11 cellular contexts compared by ENCODE assay signal in genomic region chr9:133360400-133361393, GRCh38. TPM values are rescaled to one million over a fixed set of nuclear protein-coding genes. Genes with fewer than 3 reads are reported as not detected.
DNase-seq lines count a peak whose midpoint lies in the region; ATAC-seq and TF ChIP-seq lines count a peak whose summit lies in the region.
"Had no signal": no experiment of that assay in that cellular context is flagged by ENCODE, and none has a peak within 500 bp of the region (broad histone marks: within the 10 kb centered on the region; RNA-seq: fewer than 3 reads in every experiment).

No MANE protein-coding gene starts in this region.

- no peaks in the 10 kb centered on the region for H3K9me3 Mint-ChIP-seq in activated T-helper 17 cell treated with anti-CD3 and anti-CD28 coated beads, Interleukin-2, amount 50 U/mL, for 72 hours

- H3K4me3 Mint-ChIP-seq in activated T-helper 17 cell treated with anti-CD3 and anti-CD28 coated beads, Interleukin-2, amount 50 U/mL, for 72 hours, result peak overlapping the region; percentile 41

- peak overlapping the region; percentile 55 for H3K27ac Mint-ChIP-seq in activated T-helper 17 cell treated with anti-CD3 and anti-CD28 coated beads, Interleukin-2, amount 50 U/mL, for 72 hours

- in situ Hi-C loops in GM18951 (cut with MboI; ENCODE audit: low sequenced_read_pairs, unreplicated experiment), result no loop called here

- H3K4me1 Mint-ChIP-seq in activated T-helper 17 cell treated with anti-CD3 and anti-CD28 coated beads, Interleukin-2, amount 50 U/mL, for 72 hours, result peaks cover 35% of the 10 kb centered on the region

- H3K27ac ChIP-seq in 22Rv1, result 0 out of 2 replicates have a peak overlapping the region, but pooled peaks have one; percentile 18
- H3K27ac ChIP-seq: ovary had no signal

- TF ChIP-seq CTCF in 22Rv1 (IDR thresholded peaks at IDR 0.05), result no peak

- peak; percentile 24 for TF ChIP-seq POLR2A in GM18951 (IDR thresholded peaks at IDR 0.05; ENCODE audit: extremely low read depth, insufficient read depth, insufficient read length)

- peaks cover 80% of the 10 kb centered on the region for H3K36me3 Mint-ChIP-seq in activated T-helper 17 cell treated with anti-CD3 and anti-CD28 coated beads, Interleukin-2, amount 50 U/mL, for 72 hours (ENCODE audit: low read depth)

- peak; percentile 20 for ATAC-seq in activated T-helper 17 cell treated with anti-CD3 and anti-CD28 coated beads, Interleukin-2, amount 50 U/mL, for 72 hours (replicated peaks)
- ATAC-seq in left lobe of liver, result peak; percentile 25
- ATAC-seq in HG03139 (IDR thresholded peaks at IDR 0.05; ENCODE audit: unreplicated experiment), result no peak
- no peak for ATAC-seq in GM19463 (IDR thresholded peaks at IDR 0.05; ENCODE audit: unreplicated experiment)

- H3K27me3 Mint-ChIP-seq in activated T-helper 17 cell treated with anti-CD3 and anti-CD28 coated beads, Interleukin-2, amount 50 U/mL, for 72 hours, result no peaks in the 10 kb centered on the region

- DNase-seq in left lobe of liver (ENCODE audit: low spot score) (no peak), ecto neural progenitor cell (ENCODE audit: low spot score) (no peak), GF-D8 (lab: John Stamatoyannopoulos, UW) (no peak)
- DNase-seq: activated CD4-positive, CD25-positive, alpha-beta regulatory T cell treated with anti-CD3 and anti-CD28 coated beads, Interleukin-2, amount 50 U/mL, for 72 hours; amniotic stem cell had no signal

RNA-seq across cellular contexts. Expression of gene SURF2, which starts 4.3 kb away (rescaled TPM):
- total RNA-seq in activated T-helper 17 cell treated with anti-CD3 and anti-CD28 coated beads, Interleukin-2, amount 50 U/mL, for 72 hours, result 10 to 100 TPM in 1 of 2 donors, 1 to 10 TPM in 1; 7.0 to 17.3 TPM
- total RNA-seq in left lobe of liver, result 9.0 TPM

RNA-seq across cellular contexts. Expression of gene SURF1, which starts 4.4 kb away (rescaled TPM):
- 10 to 100 TPM; 13.9 to 25.4 TPM for total RNA-seq in activated T-helper 17 cell treated with anti-CD3 and anti-CD28 coated beads, Interleukin-2, amount 50 U/mL, for 72 hours
- 59.9 TPM for total RNA-seq in left lobe of liver

RNA-seq across cellular contexts. Expression of gene RPL7A, which starts 12.7 kb away (rescaled TPM):
- total RNA-seq in activated T-helper 17 cell treated with anti-CD3 and anti-CD28 coated beads, Interleukin-2, amount 50 U/mL, for 72 hours, result 1,000 to 10,000 TPM; 3,005 to 3,350 TPM
- total RNA-seq in left lobe of liver, result 609 TPM

RNA-seq across cellular contexts. Expression of gene MED22, which starts 12.8 kb away (rescaled TPM):
- total RNA-seq in activated T-helper 17 cell treated with anti-CD3 and anti-CD28 coated beads, Interleukin-2, amount 50 U/mL, for 72 hours, result 10 to 100 TPM; 21.3 to 29.9 TPM
- 10.3 TPM for total RNA-seq in left lobe of liver

RNA-seq across cellular contexts. Expression of gene SURF4, which starts 15.2 kb away (rescaled TPM):
- total RNA-seq in activated T-helper 17 cell treated with anti-CD3 and anti-CD28 coated beads, Interleukin-2, amount 50 U/mL, for 72 hours, result 100 to 1,000 TPM; 315 to 380 TPM
- total RNA-seq in left lobe of liver, result 225 TPM

Comparison
In these comparisons a context has a peak if more than half of its experiments do, and no peak if none do; other contexts are left out.
1. ATAC-seq: peak in activated T-helper 17 cell treated with anti-CD3 and anti-CD28 coated beads, Interleukin-2, amount 50 U/mL, for 72 hours (single experiment) and left lobe of liver (single experiment); none in HG03139 (single experiment) and GM19463 (single experiment).